In the genomic region with DNA sequence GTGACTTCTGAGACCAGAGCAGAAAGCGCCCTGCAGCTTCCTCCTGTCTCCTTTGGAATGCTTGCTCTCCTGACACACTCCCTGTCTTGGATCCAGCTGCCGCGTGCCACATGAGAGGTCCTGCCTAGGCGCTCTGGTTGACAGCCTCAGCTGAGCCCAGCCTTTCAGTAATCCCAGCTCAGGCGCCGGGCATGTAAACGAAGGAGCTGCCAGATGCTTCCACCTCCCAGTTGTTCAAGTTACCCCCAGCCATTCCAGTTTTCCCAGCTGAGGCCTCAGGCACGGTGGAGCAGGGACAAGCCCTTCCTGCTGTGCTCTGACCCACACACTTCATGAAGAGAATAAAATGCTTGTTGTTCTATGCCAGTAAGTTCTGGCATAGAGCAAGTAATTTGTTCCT, we compare ENCODE assay signal across 12 cellular contexts. TPM values are rescaled to one million over a fixed set of nuclear protein-coding genes. Genes with fewer than 3 reads are reported as not detected.
A peak's percentile ranks its signal among the peaks of the same experiment; 100 is the strongest.
DNase-seq lines count a peak whose midpoint lies in the region; ATAC-seq and TF ChIP-seq lines count a peak whose summit lies in the region.
"Had no signal": no experiment of that assay in that cellular context is flagged by ENCODE, and none has a peak within 500 bp of the region (broad histone marks: within the 10 kb centered on the region; RNA-seq: fewer than 3 reads in every experiment).

No MANE protein-coding gene starts in this region.

- CTCF ChIA-PET in activated CD4-positive, alpha-beta T cell treated with anti-CD3 and anti-CD28 coated beads, Interleukin-2, amount 10 ng/mL, durations not matched to agents 7 days and 5 days (lab: Charles Lee) = interaction anchor here (1.4 kb wide), 1 partner anchor 56 kb away, joined by 4 read pairs; no protein-coding TSS in a partner anchor

- peak overlapping the region; percentile 25 to 26 for H3K27ac ChIP-seq in esophagus (ENCODE audit: low read depth in 2 of 2, low read length in 1 of 2)
- H3K27ac ChIP-seq: HL-60 had no signal

- no peaks in the 10 kb centered on the region for H3K27me3 ChIP-seq in esophagus (ENCODE audit: control insufficient read depth in 1 of 2, insufficient read depth in 2 of 2, low read length in 2 of 2)
- H3K27me3 ChIP-seq: dorsolateral prefrontal cortex had no signal

- no peak overlapping the region for H3K4me3 ChIP-seq in esophagus (ENCODE audit: low read depth in 1 of 2, low read length in 2 of 2)
- H3K4me3 ChIP-seq: dorsolateral prefrontal cortex had no signal

- H3K9me3 ChIP-seq in esophagus (ENCODE audit: control insufficient read depth in 2 of 2, insufficient read depth in 1 of 2, low read depth in 1 of 2, low read length in 1 of 2) = no peaks in the 10 kb centered on the region

- peaks cover 41% of the 10 kb centered on the region for H3K4me1 Mint-ChIP-seq in nephron
- H3K4me1 Mint-ChIP-seq in activated CD4-positive, alpha-beta T cell treated with anti-CD3 and anti-CD28 coated beads, Interleukin-2, amount 10 ng/mL, durations not matched to agents 7 days and 5 days = no peaks in the 10 kb centered on the region

- no peaks in the 10 kb centered on the region for H3K27me3 Mint-ChIP-seq in nephron (ENCODE audit: low read depth)
- peaks cover 43% of the 10 kb centered on the region for H3K27me3 Mint-ChIP-seq in activated CD4-positive, alpha-beta T cell treated with anti-CD3 and anti-CD28 coated beads, Interleukin-2, amount 10 ng/mL, durations not matched to agents 7 days and 5 days

- H3K36me3 ChIP-seq in esophagus (ENCODE audit: control insufficient read depth in 2 of 2, insufficient read depth in 2 of 2, low read length in 1 of 2) = no peaks in the 10 kb centered on the region

- no peak overlapping the region for H3K4me3 Mint-ChIP-seq in nephron
- no peak overlapping the region for H3K4me3 Mint-ChIP-seq in activated CD4-positive, alpha-beta T cell treated with anti-CD3 and anti-CD28 coated beads, Interleukin-2, amount 10 ng/mL, durations not matched to agents 7 days and 5 days

- no peak for TF ChIP-seq CTCF in nephron (IDR thresholded peaks at IDR 0.05; ENCODE audit: unreplicated experiment in 3 of 3)

- ATAC-seq in HG03457 (IDR thresholded peaks at IDR 0.05; ENCODE audit: unreplicated experiment) = no peak
- ATAC-seq in GM21619 (IDR thresholded peaks at IDR 0.05; ENCODE audit: unreplicated experiment) = no peak

- DNase-seq in COLO668 (lab: John Stamatoyannopoulos, UW; ENCODE audit: unreplicated experiment) = peak; percentile 19
- DNase-seq in NCI-H2171 (lab: John Stamatoyannopoulos, UW) = peak; percentile 37
- no peak for DNase-seq in NCI-H526 treated with DMSO at 0.1 percent for 48 hours (lab: John Stamatoyannopoulos, UW)
- no peak for DNase-seq in activated CD4-positive, alpha-beta T cell treated with anti-CD3 and anti-CD28 coated beads, Interleukin-2, amount 10 ng/mL, durations not matched to agents 7 days and 5 days
- DNase-seq: activated CD4-positive, alpha-beta T cell treated with anti-CD3 and anti-CD28 coated beads, Interleukin-2, amount 50 U/mL, for 4 hours; OCI-M1 had no signal

- no peaks in the 10 kb centered on the region for H3K4me1 ChIP-seq in esophagus (ENCODE audit: control insufficient read depth in 2 of 2, insufficient read depth in 2 of 2, low read length in 1 of 2)

- H3K9me3 Mint-ChIP-seq in nephron = peaks cover 4% of the 10 kb centered on the region
- H3K9me3 Mint-ChIP-seq in activated CD4-positive, alpha-beta T cell treated with anti-CD3 and anti-CD28 coated beads, Interleukin-2, amount 10 ng/mL, durations not matched to agents 7 days and 5 days = no peaks in the 10 kb centered on the region

- 15 to 25% methylated on average over 8 of the region's 8 CpGs for WGBS in esophagus, 2 donors

- H3K36me3 Mint-ChIP-seq in nephron (ENCODE audit: low read depth) = no peaks in the 10 kb centered on the region
- no peaks in the 10 kb centered on the region for H3K36me3 Mint-ChIP-seq in activated CD4-positive, alpha-beta T cell treated with anti-CD3 and anti-CD28 coated beads, Interleukin-2, amount 10 ng/mL, durations not matched to agents 7 days and 5 days (ENCODE audit: low read depth)

- peak overlapping the region; percentile 15 to 61 (median 26) for H3K27ac Mint-ChIP-seq in nephron
- H3K27ac Mint-ChIP-seq in activated CD4-positive, alpha-beta T cell treated with anti-CD3 and anti-CD28 coated beads, Interleukin-2, amount 10 ng/mL, durations not matched to agents 7 days and 5 days = no peak overlapping the region

- POLR2A ChIA-PET in activated CD4-positive, alpha-beta T cell treated with anti-CD3 and anti-CD28 coated beads, Interleukin-2, amount 10 ng/mL, durations not matched to agents 7 days and 5 days (lab: Charles Lee) = no interaction called here

RNA-seq across cellular contexts. Expression of a gene that starts 14.3 kb away (rescaled TPM):
- 10 to 100 TPM in 1 of 2 donors, 1 to 10 TPM in 1; 3.8 to 10.2 TPM for polyA plus RNA-seq in esophagus
- total RNA-seq in activated CD4-positive, alpha-beta T cell treated with anti-CD3 and anti-CD28 coated beads, Interleukin-2, amount 10 ng/mL, durations not matched to agents 7 days and 5 days = under 1 TPM in 1 of 2 experiments, not detected in 1; 0.05 TPM

Comparison
In these comparisons a context has a peak if more than half of its experiments do, and no peak if none do; other contexts are left out.
1. DNase-seq: peak in COLO668 (single experiment) and NCI-H2171 (single experiment); none in NCI-H526 treated with DMSO at 0.1 percent for 48 hours (single experiment) and activated CD4-positive, alpha-beta T cell treated with anti-CD3 and anti-CD28 coated beads, Interleukin-2, amount 10 ng/mL, durations not matched to agents 7 days and 5 days (single experiment).